In genomic region chr19:33221641-33222040, GRCh38 we compare ENCODE assay signal across 21 cellular contexts. TPM values are rescaled to one million over a fixed set of nuclear protein-coding genes. Genes with fewer than 3 reads are reported as not detected.
DNase-seq lines count a peak whose midpoint lies in the region; FAIRE-seq and TF ChIP-seq lines count a peak whose summit lies in the region.
"Had no signal": no experiment of that assay in that cellular context is flagged by ENCODE, and none has a peak within 500 bp of the region (broad histone marks: within the 10 kb centered on the region; RNA-seq: fewer than 3 reads in every experiment).

No MANE protein-coding gene starts in this region.

- CTCF ChIA-PET in Calu3 (lab: Charles Lee), result interaction anchor here (0.6 kb wide), 1 partner anchor 1648 kb away, joined by 8 read pairs; no protein-coding TSS in a partner anchor
- CTCF ChIA-PET in mammary epithelial cell (lab: Charles Lee; ENCODE audit: low non-redundant PET), result no interaction called here

- H3K4me1 Mint-ChIP-seq in Calu3 (ENCODE audit: low read depth, unreplicated experiment), result peaks cover 8% of the 10 kb centered on the region
- peaks cover 3% of the 10 kb centered on the region for H3K4me1 Mint-ChIP-seq in astrocyte (ENCODE audit: low read depth, unreplicated experiment)

- dilution Hi-C loops in mammary epithelial cell (cut with HindIII; ENCODE audit: low sequenced_read_pairs), result no loop called here

- H3K4me1 ChIP-seq in astrocyte (ENCODE audit: insufficient read depth, low read length) (peaks cover 5% of the 10 kb centered on the region), mammary epithelial cell (ENCODE audit: insufficient read depth, low read length) (peaks cover 5% of the 10 kb centered on the region), colonic mucosa (peaks cover 3% of the 10 kb centered on the region)

- no TSS peak for BruUV-seq in Calu3 (replicated peaks; lab: Mats Ljungman, UMichigan)
- no TSS peak for BruUV-seq in mammary epithelial cell (replicated peaks; lab: Mats Ljungman, UMichigan)

- no peaks in the 10 kb centered on the region for H3K79me2 ChIP-seq in astrocyte (ENCODE audit: insufficient read depth, low read length)
- no peaks in the 10 kb centered on the region for H3K79me2 ChIP-seq in mammary epithelial cell (ENCODE audit: insufficient read depth, low read length)

- DNase-seq in Calu3 (peak; percentile 20), H54 (ENCODE audit: insufficient read length, low spot score) (peak; percentile 73), astrocyte (ENCODE audit: low read depth) (peak; percentile 20), iris pigment epithelial cell (ENCODE audit: low read depth) (peak; percentile 23), mammary epithelial cell (no peak), colonic mucosa (no peak), mesenteric fat pad (ENCODE audit: low spot score) (no peak)
- DNase-seq: C1 segment of cervical spinal cord; CD8-positive, alpha-beta T cell; DMS79; H9; MM.1S; NCI-H1092; NCI-H146; NCI-H2029; NCI-H226; NCI-H510A treated with DMSO at 0.1 percent for 48 hours; NCI-H748 treated with DMSO at 0.1 percent for 48 hours had no signal

- H3K27ac ChIP-seq in astrocyte (ENCODE audit: low read depth, low read length) (no peak overlapping the region), mammary epithelial cell (ENCODE audit: insufficient read depth, low read depth, low read length) (no peak overlapping the region), colonic mucosa (no peak overlapping the region)

- in situ Hi-C loops in mammary epithelial cell (cut with MboI; ENCODE audit: low sequenced_read_pairs in 2 of 2), result no loop called here

- H3K9me3 Mint-ChIP-seq in Calu3 (ENCODE audit: low read depth, unreplicated experiment) (no peaks in the 10 kb centered on the region), astrocyte (ENCODE audit: unreplicated experiment) (peaks cover 5% of the 10 kb centered on the region)
- H3K9me3 Mint-ChIP-seq: CD8-positive, alpha-beta T cell had no signal

- 80% methylated on average over 6 of the region's 6 CpGs for WGBS in mammary epithelial cell (ENCODE audit: low coverage, missing lambda C conversion rate)

- H3K9ac ChIP-seq in astrocyte (ENCODE audit: low read length) (no peak overlapping the region), mammary epithelial cell (ENCODE audit: insufficient read depth, low read length) (no peak overlapping the region), colonic mucosa (ENCODE audit: low read depth in 2 of 2, low read length in 2 of 2) (no peak overlapping the region)

- FAIRE-seq in H54 (lab: Jason Lieb, UNC) (no peak), astrocyte (lab: Jason Lieb, UNC) (no peak)
- FAIRE-seq: GM12878, K562 had no signal

- no peak overlapping the region for H3K4me3 ChIP-seq in astrocyte (ENCODE audit: insufficient read depth, low read depth, low read length)
- no peak overlapping the region for H3K4me3 ChIP-seq in mammary epithelial cell (replicated peaks in 1 of 3; ENCODE audit: insufficient read depth in 1 of 3, low read depth in 2 of 3, low read length in 3 of 3)
- no peak overlapping the region for H3K4me3 ChIP-seq in colonic mucosa
- H3K4me3 ChIP-seq: GM12878, K562 had no signal

- H3K36me3 Mint-ChIP-seq in Calu3 (ENCODE audit: insufficient read depth, unreplicated experiment), result no peaks in the 10 kb centered on the region
- H3K36me3 Mint-ChIP-seq in astrocyte (ENCODE audit: low read depth, unreplicated experiment), result peaks cover 2% of the 10 kb centered on the region
- H3K36me3 Mint-ChIP-seq: CD8-positive, alpha-beta T cell had no signal

- H3K4me2 ChIP-seq in astrocyte (ENCODE audit: low read length) (no peak overlapping the region), mammary epithelial cell (ENCODE audit: insufficient read depth, low read depth, low read length) (no peak overlapping the region)

- TF ChIP-seq CTCF in Calu3 (IDR thresholded peaks at IDR 0.05; ENCODE audit: unreplicated experiment) (no peak), astrocyte (IDR thresholded peaks at IDR 0.05; ENCODE audit: insufficient read depth, low read depth, low read length) (no peak), mammary epithelial cell (conservative IDR thresholded peaks at IDR 0.05 in 1 of 2, IDR thresholded peaks at IDR 0.05 in 1 of 2; ENCODE audit: extremely low read depth in 1 of 2, insufficient read depth in 1 of 2, low read depth in 1 of 2, low read length in 2 of 2) (no peak), colonic mucosa (IDR thresholded peaks at IDR 0.05) (no peak)

- H3K27me3 Mint-ChIP-seq in Calu3 (ENCODE audit: unreplicated experiment), result peaks cover 75% of the 10 kb centered on the region
- peaks cover 50% of the 10 kb centered on the region for H3K27me3 Mint-ChIP-seq in astrocyte (ENCODE audit: low read depth, unreplicated experiment)

- TF ChIP-seq POLR2A in H54 (IDR thresholded peaks at IDR 0.05; ENCODE audit: low read depth, low read length), result no peak

- no peak overlapping the region for H2AFZ ChIP-seq in astrocyte (ENCODE audit: low read depth, low read length)
- H2AFZ ChIP-seq in mammary epithelial cell (ENCODE audit: low read depth, low read length), result no peak overlapping the region

- intact Hi-C loops in Calu3 (cut with micrococcal nuclease; ENCODE audit: unreplicated experiment), result no loop called here
- intact Hi-C loops in mammary epithelial cell (cut with micrococcal nuclease), result no loop called here
- intact Hi-C loops in colonic mucosa (cut with DNase I), result no loop called here

- H3K4me3 Mint-ChIP-seq in Calu3 (ENCODE audit: low read depth, unreplicated experiment), result no peak overlapping the region
- H3K4me3 Mint-ChIP-seq in astrocyte (ENCODE audit: unreplicated experiment), result no peak overlapping the region
- H3K4me3 Mint-ChIP-seq: CD8-positive, alpha-beta T cell; H9 had no signal

- H3K36me3 ChIP-seq in astrocyte (ENCODE audit: insufficient read depth, low read length) (no peaks in the 10 kb centered on the region), mammary epithelial cell (ENCODE audit: insufficient read depth, low read length) (no peaks in the 10 kb centered on the region), colonic mucosa (no peaks in the 10 kb centered on the region)

- H4K20me1 ChIP-seq in astrocyte (ENCODE audit: insufficient read depth, low read length), result peaks cover 19% of the 10 kb centered on the region
- no peaks in the 10 kb centered on the region for H4K20me1 ChIP-seq in mammary epithelial cell (ENCODE audit: insufficient read depth, low read length)

- H3K9me3 ChIP-seq in astrocyte (ENCODE audit: insufficient read depth, low read depth, low read length) (no peaks in the 10 kb centered on the region), mammary epithelial cell (replicated peaks; ENCODE audit: insufficient read depth, low read length) (no peaks in the 10 kb centered on the region), colonic mucosa (no peaks in the 10 kb centered on the region)

- H3K27me3 ChIP-seq in astrocyte (ENCODE audit: insufficient read depth, low read length) (peaks cover 41% of the 10 kb centered on the region), mammary epithelial cell (ENCODE audit: insufficient read depth, low read length) (peaks cover 18% of the 10 kb centered on the region), colonic mucosa (peaks cover 26% of the 10 kb centered on the region)

- H3K27ac Mint-ChIP-seq in Calu3 (ENCODE audit: unreplicated experiment), result no peak overlapping the region
- no peak overlapping the region for H3K27ac Mint-ChIP-seq in astrocyte (ENCODE audit: unreplicated experiment)
- H3K27ac Mint-ChIP-seq: CD8-positive, alpha-beta T cell; H9 had no signal

RNA-seq across cellular contexts. Expression of gene SLC7A10, which starts 4.0 kb away (rescaled TPM):
- total RNA-seq in Calu3 (2022) (not detected in 2 replicates), astrocyte (0.43 and 0.61 TPM in 2 replicates), mammary epithelial cell (not detected), colonic mucosa (not detected), mesenteric fat pad (24.2 TPM)
- polyA plus RNA-seq in mammary epithelial cell, result not detected
- polyA minus RNA-seq in mammary epithelial cell, result not detected
- total RNA-seq: CD8-positive, alpha-beta T cell; GM12878; K562; LHCN-M2 had no signal
- polyA plus RNA-seq: GM12878 had no signal

RNA-seq across cellular contexts. Expression of gene LRP3, which starts 27.5 kb away (rescaled TPM):
- total RNA-seq in Calu3 (2022) (0.59 and 1.5 TPM in 2 replicates), astrocyte (9.3 and 13.3 TPM in 2 replicates), mammary epithelial cell (10 to 100 TPM; 12.1 to 18.8 TPM), colonic mucosa (10 to 100 TPM; 14.6 to 16.5 TPM), mesenteric fat pad (43.3 TPM)
- 1.8 TPM for polyA plus RNA-seq in mammary epithelial cell
- 5.2 TPM for polyA minus RNA-seq in mammary epithelial cell
- total RNA-seq: CD8-positive, alpha-beta T cell had no signal
- polyA plus RNA-seq: K562 had no signal

Comparison
In these comparisons a context has a peak if more than half of its experiments do, and no peak if none do; other contexts are left out.
1. DNase-seq: peak in Calu3 (single experiment), H54 (single experiment), astrocyte (single experiment) and iris pigment epithelial cell (single experiment); none in mammary epithelial cell (single experiment), colonic mucosa (single experiment) and mesenteric fat pad (single experiment).
2. RNA of gene SLC7A10, which starts 4.0 kb away (total RNA-seq): 24.2 TPM in mesenteric fat pad (single experiment); 0.43 to 0.61 TPM in astrocyte, not detected in colonic mucosa, not detected in Calu3 and not detected in mammary epithelial cell; every median in the first group is over 10 times any median in the second.